In the genomic region with DNA sequence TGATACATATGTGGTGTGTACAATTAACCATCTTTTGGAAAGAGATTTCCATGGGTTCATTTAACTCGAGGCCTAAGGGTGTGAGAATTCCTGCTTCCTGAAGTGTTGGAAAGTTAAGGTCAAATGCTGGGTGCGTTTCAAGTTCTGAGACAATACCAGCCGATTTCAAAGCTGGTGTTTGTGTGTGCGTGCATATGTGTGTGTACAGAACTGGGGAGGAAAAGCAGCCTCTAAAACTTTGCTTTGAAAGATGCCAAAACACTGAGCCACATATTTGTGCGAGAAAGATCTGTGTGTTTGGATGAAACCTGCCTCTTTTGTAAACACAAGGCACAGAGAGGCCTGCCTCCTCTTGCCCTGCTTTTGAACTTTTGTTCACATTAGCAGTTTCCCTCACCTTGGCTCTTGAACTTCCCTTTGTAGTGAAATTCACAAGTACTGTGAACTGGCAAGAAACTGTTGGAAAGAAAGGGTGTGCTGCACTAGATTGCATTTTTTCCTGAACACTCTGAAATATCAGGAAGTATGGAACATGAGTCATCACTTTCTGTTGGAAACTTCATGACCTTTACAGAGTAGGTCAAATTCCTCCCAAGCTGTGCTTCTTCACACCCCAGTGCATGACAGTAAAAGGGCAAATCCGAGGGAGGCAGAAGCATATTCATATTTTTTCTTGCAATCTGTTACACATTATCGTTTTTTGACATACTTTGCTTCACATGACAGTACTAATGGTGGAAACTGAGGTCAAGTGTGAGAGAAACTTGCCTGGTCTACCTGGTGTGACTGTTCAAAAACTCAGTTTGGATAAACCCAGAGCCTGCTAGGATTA, we compare ENCODE assay signal across 1 cellular context.
A peak's percentile ranks its signal among the peaks of the same experiment; 100 is the strongest.
TF ChIP-seq lines count a peak whose summit lies in the region.

No MANE protein-coding gene starts in this region.

TF ChIP-seq in K562, 482 proteins besides CTCF, POLR2A, EP300 and RAD21 (continued from another document and continues in another):
- TF ChIP-seq, protein P1, sequence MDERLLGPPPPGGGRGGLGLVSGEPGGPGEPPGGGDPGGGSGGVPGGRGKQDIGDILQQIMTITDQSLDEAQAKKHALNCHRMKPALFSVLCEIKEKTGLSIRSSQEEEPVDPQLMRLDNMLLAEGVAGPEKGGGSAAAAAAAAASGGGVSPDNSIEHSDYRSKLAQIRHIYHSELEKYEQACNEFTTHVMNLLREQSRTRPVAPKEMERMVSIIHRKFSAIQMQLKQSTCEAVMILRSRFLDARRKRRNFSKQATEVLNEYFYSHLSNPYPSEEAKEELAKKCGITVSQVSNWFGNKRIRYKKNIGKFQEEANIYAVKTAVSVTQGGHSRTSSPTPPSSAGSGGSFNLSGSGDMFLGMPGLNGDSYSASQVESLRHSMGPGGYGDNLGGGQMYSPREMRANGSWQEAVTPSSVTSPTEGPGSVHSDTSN (CRISPR knock-in tag; IDR thresholded peaks at IDR 0.05; ENCODE audit: low read depth): no peak
- TF ChIP-seq, protein P1 (tag; conservative IDR thresholded peaks at IDR 0.05; ENCODE audit: low read depth): no peak
- TF ChIP-seq, protein P2, sequence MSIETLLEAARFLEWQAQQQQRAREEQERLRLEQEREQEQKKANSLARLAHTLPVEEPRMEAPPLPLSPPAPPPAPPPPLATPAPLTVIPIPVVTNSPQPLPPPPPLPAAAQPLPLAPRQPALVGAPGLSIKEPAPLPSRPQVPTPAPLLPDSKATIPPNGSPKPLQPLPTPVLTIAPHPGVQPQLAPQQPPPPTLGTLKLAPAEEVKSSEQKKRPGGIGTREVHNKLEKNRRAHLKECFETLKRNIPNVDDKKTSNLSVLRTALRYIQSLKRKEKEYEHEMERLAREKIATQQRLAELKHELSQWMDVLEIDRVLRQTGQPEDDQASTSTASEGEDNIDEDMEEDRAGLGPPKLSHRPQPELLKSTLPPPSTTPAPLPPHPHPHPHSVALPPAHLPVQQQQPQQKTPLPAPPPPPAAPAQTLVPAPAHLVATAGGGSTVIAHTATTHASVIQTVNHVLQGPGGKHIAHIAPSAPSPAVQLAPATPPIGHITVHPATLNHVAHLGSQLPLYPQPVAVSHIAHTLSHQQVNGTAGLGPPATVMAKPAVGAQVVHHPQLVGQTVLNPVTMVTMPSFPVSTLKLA (conservative IDR thresholded peaks at IDR 0.05): 0 out of 4 replicates have a peak, but pooled peaks of 1 of the 2 experiments have one; percentile 25
- TF ChIP-seq, protein P3, sequence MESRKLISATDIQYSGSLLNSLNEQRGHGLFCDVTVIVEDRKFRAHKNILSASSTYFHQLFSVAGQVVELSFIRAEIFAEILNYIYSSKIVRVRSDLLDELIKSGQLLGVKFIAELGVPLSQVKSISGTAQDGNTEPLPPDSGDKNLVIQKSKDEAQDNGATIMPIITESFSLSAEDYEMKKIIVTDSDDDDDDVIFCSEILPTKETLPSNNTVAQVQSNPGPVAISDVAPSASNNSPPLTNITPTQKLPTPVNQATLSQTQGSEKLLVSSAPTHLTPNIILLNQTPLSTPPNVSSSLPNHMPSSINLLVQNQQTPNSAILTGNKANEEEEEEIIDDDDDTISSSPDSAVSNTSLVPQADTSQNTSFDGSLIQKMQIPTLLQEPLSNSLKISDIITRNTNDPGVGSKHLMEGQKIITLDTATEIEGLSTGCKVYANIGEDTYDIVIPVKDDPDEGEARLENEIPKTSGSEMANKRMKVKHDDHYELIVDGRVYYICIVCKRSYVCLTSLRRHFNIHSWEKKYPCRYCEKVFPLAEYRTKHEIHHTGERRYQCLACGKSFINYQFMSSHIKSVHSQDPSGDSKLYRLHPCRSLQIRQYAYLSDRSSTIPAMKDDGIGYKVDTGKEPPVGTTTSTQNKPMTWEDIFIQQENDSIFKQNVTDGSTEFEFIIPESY (CRISPR knock-in tag; IDR thresholded peaks at IDR 0.05): no peak
- TF ChIP-seq TBP (optimal IDR thresholded peaks at IDR 0.05; ENCODE audit: low read depth, low read length) (no peak), ZNF778 (CRISPR knock-in tag; IDR thresholded peaks at IDR 0.05) (no peak), NEUROD1 (IDR thresholded peaks at IDR 0.05; ENCODE audit: borderline replicate concordance, low read depth, low read length, partially characterized antibody) (no peak), KAT8 (IDR thresholded peaks at IDR 0.05; ENCODE audit: low read depth) (no peak), KDM2B (CRISPR knock-in tag; IDR thresholded peaks at IDR 0.05) (no peak), FOXM1 (IDR thresholded peaks at IDR 0.05; ENCODE audit: low read depth) (no peak), FOXM1 (CRISPR knock-in tag; IDR thresholded peaks at IDR 0.05; ENCODE audit: low read depth) (no peak), IRF2 (CRISPR knock-in tag; IDR thresholded peaks at IDR 0.05) (no peak), EGR1 (conservative IDR thresholded peaks at IDR 0.05) (no peak), RAD51 (IDR thresholded peaks at IDR 0.05; ENCODE audit: borderline replicate concordance, low read depth) (no peak), CEBPG (CRISPR knock-in tag; IDR thresholded peaks at IDR 0.05) (no peak), CEBPG (tag; conservative IDR thresholded peaks at IDR 0.05 in 1 of 2, IDR thresholded peaks at IDR 0.05 in 1 of 2) (no peak), MCM7 (IDR thresholded peaks at IDR 0.05) (no peak), ZNF239 (CRISPR knock-in tag; IDR thresholded peaks at IDR 0.05) (no peak), ZNF133 (CRISPR knock-in tag; IDR thresholded peaks at IDR 0.05) (no peak), HEY1 (CRISPR knock-in tag; IDR thresholded peaks at IDR 0.05; ENCODE audit: borderline replicate concordance) (no peak), ADNP (tag; IDR thresholded peaks at IDR 0.05) (0 out of 2 replicates have a peak, but pooled peaks have one; percentile 33), NFATC3 (IDR thresholded peaks at IDR 0.05) (no peak), FOXK2 (conservative IDR thresholded peaks at IDR 0.05 in 1 of 2, IDR thresholded peaks at IDR 0.05 in 1 of 2; ENCODE audit: low read depth in 2 of 2) (no peak; a peak in 1 of 4 replicates), SMARCE1 (IDR thresholded peaks at IDR 0.05) (peak; percentile 75), EP400 (IDR thresholded peaks at IDR 0.05) (no peak), HCFC1 (IDR thresholded peaks at IDR 0.05; ENCODE audit: low read depth, low read length) (no peak), ZNF589 (CRISPR knock-in tag; IDR thresholded peaks at IDR 0.05; ENCODE audit: low read depth) (peak; percentile 61; the same call in 1 of the 2 replicates), TAL1 (IDR thresholded peaks at IDR 0.05) (no peak), CBFB (CRISPR knock-in tag; IDR thresholded peaks at IDR 0.05) (no peak), ZBTB1 (CRISPR knock-in tag; IDR thresholded peaks at IDR 0.05; ENCODE audit: borderline replicate concordance, low read depth) (no peak), ZSCAN32 (CRISPR knock-in tag; IDR thresholded peaks at IDR 0.05) (no peak), RBM22 (IDR thresholded peaks at IDR 0.05; ENCODE audit: low read depth, low read length, poor library complexity, severe bottlenecking) (no peak), HOXB6 (CRISPR knock-in tag; IDR thresholded peaks at IDR 0.05; ENCODE audit: borderline replicate concordance) (no peak), JUND (IDR thresholded peaks at IDR 0.05; ENCODE audit: borderline replicate concordance, low read depth, low read length) (peak; percentile 90), JUND (tag; IDR thresholded peaks at IDR 0.05; ENCODE audit: borderline replicate concordance, low read depth, low read length) (peak; percentile 94), ZNF121 (CRISPR knock-in tag; conservative IDR thresholded peaks at IDR 0.05) (no peak), DACH1 (IDR thresholded peaks at IDR 0.05; ENCODE audit: partially characterized antibody) (no peak), SNRNP70 (optimal IDR thresholded peaks at IDR 0.05; ENCODE audit: low read depth, low read length) (no peak), KLF16 (IDR thresholded peaks at IDR 0.05) (no peak), FOXP1 (CRISPR knock-in tag; IDR thresholded peaks at IDR 0.05) (no peak), MBD2 (IDR thresholded peaks at IDR 0.05; ENCODE audit: borderline replicate concordance, low read depth) (no peak), U2AF1 (optimal IDR thresholded peaks at IDR 0.05; ENCODE audit: low read depth, low read length) (no peak), CBFA2T3 (IDR thresholded peaks at IDR 0.05) (peak; percentile 41), MEIS2 (IDR thresholded peaks at IDR 0.05; ENCODE audit: partially characterized antibody) (no peak), ZNF232 (CRISPR knock-in tag; IDR thresholded peaks at IDR 0.05) (no peak), TFAM (CRISPR knock-in tag; conservative IDR thresholded peaks at IDR 0.05) (no peak), GTF2F1 (IDR thresholded peaks at IDR 0.05; ENCODE audit: low read depth, low read length) (no peak), ZNF79 (CRISPR knock-in tag; IDR thresholded peaks at IDR 0.05; ENCODE audit: low read depth) (no peak), KAT2B (IDR thresholded peaks at IDR 0.05; ENCODE audit: low read depth, low read length) (no peak)
- TF ChIP-seq, protein P4, sequence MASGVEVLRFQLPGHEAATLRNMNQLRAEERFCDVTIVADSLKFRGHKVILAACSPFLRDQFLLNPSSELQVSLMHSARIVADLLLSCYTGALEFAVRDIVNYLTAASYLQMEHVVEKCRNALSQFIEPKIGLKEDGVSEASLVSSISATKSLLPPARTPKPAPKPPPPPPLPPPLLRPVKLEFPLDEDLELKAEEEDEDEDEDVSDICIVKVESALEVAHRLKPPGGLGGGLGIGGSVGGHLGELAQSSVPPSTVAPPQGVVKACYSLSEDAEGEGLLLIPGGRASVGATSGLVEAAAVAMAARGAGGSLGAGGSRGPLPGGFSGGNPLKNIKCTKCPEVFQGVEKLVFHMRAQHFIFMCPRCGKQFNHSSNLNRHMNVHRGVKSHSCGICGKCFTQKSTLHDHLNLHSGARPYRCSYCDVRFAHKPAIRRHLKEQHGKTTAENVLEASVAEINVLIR (CRISPR knock-in tag; IDR thresholded peaks at IDR 0.05): no peak
- TF ChIP-seq, protein P5, sequence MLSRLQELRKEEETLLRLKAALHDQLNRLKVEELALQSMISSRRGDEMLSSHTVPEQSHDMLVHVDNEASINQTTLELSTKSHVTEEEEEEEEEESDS (CRISPR knock-in tag; IDR thresholded peaks at IDR 0.05): no peak
- TF ChIP-seq, protein P6, sequence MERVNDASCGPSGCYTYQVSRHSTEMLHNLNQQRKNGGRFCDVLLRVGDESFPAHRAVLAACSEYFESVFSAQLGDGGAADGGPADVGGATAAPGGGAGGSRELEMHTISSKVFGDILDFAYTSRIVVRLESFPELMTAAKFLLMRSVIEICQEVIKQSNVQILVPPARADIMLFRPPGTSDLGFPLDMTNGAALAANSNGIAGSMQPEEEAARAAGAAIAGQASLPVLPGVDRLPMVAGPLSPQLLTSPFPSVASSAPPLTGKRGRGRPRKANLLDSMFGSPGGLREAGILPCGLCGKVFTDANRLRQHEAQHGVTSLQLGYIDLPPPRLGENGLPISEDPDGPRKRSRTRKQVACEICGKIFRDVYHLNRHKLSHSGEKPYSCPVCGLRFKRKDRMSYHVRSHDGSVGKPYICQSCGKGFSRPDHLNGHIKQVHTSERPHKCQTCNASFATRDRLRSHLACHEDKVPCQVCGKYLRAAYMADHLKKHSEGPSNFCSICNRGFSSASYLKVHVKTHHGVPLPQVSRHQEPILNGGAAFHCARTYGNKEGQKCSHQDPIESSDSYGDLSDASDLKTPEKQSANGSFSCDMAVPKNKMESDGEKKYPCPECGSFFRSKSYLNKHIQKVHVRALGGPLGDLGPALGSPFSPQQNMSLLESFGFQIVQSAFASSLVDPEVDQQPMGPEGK (CRISPR knock-in tag; IDR thresholded peaks at IDR 0.05; ENCODE audit: borderline replicate concordance): no peak
- TF ChIP-seq, protein P7, sequence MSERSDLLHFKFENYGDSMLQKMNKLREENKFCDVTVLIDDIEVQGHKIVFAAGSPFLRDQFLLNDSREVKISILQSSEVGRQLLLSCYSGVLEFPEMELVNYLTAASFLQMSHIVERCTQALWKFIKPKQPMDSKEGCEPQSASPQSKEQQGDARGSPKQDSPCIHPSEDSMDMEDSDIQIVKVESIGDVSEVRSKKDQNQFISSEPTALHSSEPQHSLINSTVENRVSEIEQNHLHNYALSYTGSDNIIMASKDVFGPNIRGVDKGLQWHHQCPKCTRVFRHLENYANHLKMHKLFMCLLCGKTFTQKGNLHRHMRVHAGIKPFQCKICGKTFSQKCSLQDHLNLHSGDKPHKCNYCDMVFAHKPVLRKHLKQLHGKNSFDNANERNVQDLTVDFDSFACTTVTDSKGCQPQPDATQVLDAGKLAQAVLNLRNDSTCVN (CRISPR knock-in tag; IDR thresholded peaks at IDR 0.05): no peak
- TF ChIP-seq, protein P8, sequence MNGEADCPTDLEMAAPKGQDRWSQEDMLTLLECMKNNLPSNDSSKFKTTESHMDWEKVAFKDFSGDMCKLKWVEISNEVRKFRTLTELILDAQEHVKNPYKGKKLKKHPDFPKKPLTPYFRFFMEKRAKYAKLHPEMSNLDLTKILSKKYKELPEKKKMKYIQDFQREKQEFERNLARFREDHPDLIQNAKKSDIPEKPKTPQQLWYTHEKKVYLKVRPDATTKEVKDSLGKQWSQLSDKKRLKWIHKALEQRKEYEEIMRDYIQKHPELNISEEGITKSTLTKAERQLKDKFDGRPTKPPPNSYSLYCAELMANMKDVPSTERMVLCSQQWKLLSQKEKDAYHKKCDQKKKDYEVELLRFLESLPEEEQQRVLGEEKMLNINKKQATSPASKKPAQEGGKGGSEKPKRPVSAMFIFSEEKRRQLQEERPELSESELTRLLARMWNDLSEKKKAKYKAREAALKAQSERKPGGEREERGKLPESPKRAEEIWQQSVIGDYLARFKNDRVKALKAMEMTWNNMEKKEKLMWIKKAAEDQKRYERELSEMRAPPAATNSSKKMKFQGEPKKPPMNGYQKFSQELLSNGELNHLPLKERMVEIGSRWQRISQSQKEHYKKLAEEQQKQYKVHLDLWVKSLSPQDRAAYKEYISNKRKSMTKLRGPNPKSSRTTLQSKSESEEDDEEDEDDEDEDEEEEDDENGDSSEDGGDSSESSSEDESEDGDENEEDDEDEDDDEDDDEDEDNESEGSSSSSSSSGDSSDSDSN (IDR thresholded peaks at IDR 0.05; ENCODE audit: borderline replicate concordance in 1 of 2, low read depth in 2 of 2, low read length in 2 of 2): no peak
- TF ChIP-seq, protein P9, sequence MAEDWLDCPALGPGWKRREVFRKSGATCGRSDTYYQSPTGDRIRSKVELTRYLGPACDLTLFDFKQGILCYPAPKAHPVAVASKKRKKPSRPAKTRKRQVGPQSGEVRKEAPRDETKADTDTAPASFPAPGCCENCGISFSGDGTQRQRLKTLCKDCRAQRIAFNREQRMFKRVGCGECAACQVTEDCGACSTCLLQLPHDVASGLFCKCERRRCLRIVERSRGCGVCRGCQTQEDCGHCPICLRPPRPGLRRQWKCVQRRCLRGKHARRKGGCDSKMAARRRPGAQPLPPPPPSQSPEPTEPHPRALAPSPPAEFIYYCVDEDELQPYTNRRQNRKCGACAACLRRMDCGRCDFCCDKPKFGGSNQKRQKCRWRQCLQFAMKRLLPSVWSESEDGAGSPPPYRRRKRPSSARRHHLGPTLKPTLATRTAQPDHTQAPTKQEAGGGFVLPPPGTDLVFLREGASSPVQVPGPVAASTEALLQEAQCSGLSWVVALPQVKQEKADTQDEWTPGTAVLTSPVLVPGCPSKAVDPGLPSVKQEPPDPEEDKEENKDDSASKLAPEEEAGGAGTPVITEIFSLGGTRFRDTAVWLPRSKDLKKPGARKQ (CRISPR knock-in tag; IDR thresholded peaks at IDR 0.05): no peak
